9 cellular contexts compared by ENCODE assay signal in genomic region chr16:87765776-87766484, GRCh38. TPM values are rescaled to one million over a fixed set of nuclear protein-coding genes. Genes with fewer than 3 reads are reported as not detected.
A peak's percentile ranks its signal among the peaks of the same experiment; 100 is the strongest.
DNase-seq lines count a peak whose midpoint lies in the region; ATAC-seq, FAIRE-seq and TF ChIP-seq lines count a peak whose summit lies in the region.
"Had no signal": no experiment of that assay in that cellular context is flagged by ENCODE, and none has a peak within 500 bp of the region (broad histone marks: within the 10 kb centered on the region; RNA-seq: fewer than 3 reads in every experiment).

TSS of gene KLHDC4 (minus strand) at chr16:87765986. CDS start at chr16:87765890, 96 bp downstream.

- H3K4me1 ChIP-seq in kidney (ENCODE audit: control insufficient read depth in 1 of 2, insufficient read depth in 1 of 2, low read depth in 1 of 2, low read length in 2 of 2), result peaks cover 0 to 9% of the 10 kb centered on the region in 2 donors

- H3K9me3 ChIP-seq in kidney (ENCODE audit: control insufficient read depth in 1 of 2, low read length in 2 of 2), result no peaks in the 10 kb centered on the region

- H3K27ac ChIP-seq in kidney (ENCODE audit: low read depth in 2 of 2, low read length in 2 of 2), result peak within 1 kb of the TSS; percentile 70 to 87

- H3K9ac ChIP-seq in kidney (ENCODE audit: low read length in 2 of 2), result peak within 1 kb of the TSS; percentile 43 to 77

- FAIRE-seq in kidney (lab: Jason Lieb, UNC), result no peak
- FAIRE-seq: G401.6 had no signal

- ATAC-seq in HG02981 (IDR thresholded peaks at IDR 0.05; ENCODE audit: unreplicated experiment), result peak; percentile 72

- no peak for TF ChIP-seq CTCF in kidney (IDR thresholded peaks at IDR 0.05; ENCODE audit: borderline replicate concordance, extremely low read depth, insufficient read depth)

- H3K4me3 ChIP-seq in kidney (ENCODE audit: low read length in 2 of 2), result peak within 1 kb of the TSS; percentile 77 to 81

- intact Hi-C loops in kidney (cut with DNase I), result no loop called here

- H3K36me3 ChIP-seq in kidney (ENCODE audit: control insufficient read depth in 1 of 2, insufficient read depth in 2 of 2, low read length in 2 of 2), result peaks cover 0 to 3% of the 10 kb centered on the region in 2 donors

- DNase-seq in NCI-H2029 (lab: John Stamatoyannopoulos, UW), result peak; percentile 25
- no peak for DNase-seq in NCI-H2029 treated with DMSO at 0.1 percent for 48 hours (lab: John Stamatoyannopoulos, UW)
- peak; percentile 30 for DNase-seq in NCI-H345 treated with DMSO at 0.1 percent for 48 hours (lab: John Stamatoyannopoulos, UW; ENCODE audit: unreplicated experiment)
- peak; percentile 84 for DNase-seq in activated CD4-positive, alpha-beta T cell treated with anti-CD3 and anti-CD28 coated beads for 1 hour
- DNase-seq in cerebellar cortex (ENCODE audit: low spot score), result peak; percentile 86
- peak; percentile 96 for DNase-seq in kidney
- DNase-seq in stimulated activated CD4-positive, alpha-beta T cell treated with anti-CD3 and anti-CD28 coated beads, Interleukin-15, amount 100 ng/mL, for 1 hour (ENCODE audit: low read depth in 1 of 2, low spot score in 1 of 2), result peak; percentile 72 to 83

RNA-seq across cellular contexts. Expression of gene KLHDC4, which starts in this region (rescaled TPM):
- total RNA-seq in kidney, result 42.2 TPM
- polyA plus RNA-seq in kidney (ENCODE audit: insufficient read depth, low read depth, low replicate concordance), result 25.0 TPM
